8 cellular contexts compared by ENCODE assay signal in the genomic region with DNA sequence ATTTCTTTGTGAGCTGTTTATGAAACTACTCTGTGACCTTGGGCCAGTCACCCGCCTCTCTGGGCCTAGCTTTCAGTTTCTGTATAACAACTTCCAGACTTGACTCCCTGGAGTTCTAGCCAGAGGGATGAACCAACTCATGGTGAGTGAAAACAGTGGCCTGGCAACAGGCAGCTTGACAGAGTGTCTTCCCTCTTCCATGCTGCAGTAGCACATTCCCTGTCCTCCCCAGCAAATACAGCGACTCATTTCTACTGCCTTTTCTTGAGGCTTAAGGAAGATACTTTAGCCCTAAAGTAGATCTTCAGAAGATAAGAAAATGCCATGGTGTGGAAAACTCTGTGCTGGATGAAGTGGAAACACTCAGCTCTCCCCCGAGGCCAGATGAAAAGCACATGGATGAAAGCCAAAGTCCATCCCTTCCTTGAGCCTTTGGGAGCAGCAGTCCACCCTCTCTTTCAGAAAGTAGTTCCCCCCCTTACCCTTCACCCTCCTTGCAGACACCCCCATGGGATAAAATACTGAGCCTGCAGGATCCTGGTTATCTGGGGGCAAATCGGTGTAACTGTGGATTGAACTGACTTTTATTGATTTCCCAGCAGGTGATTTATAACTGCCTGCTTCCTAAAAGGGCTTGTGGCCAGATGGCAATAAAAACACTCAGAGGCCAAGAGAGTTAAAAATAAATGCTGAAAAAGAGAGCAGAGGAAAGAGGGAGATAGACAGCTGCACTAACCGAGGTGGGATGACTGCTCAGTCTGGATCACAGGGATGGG. TPM values are rescaled to one million over a fixed set of nuclear protein-coding genes. Genes with fewer than 3 reads are reported as not detected.
DNase-seq lines count a peak whose midpoint lies in the region; ATAC-seq and TF ChIP-seq lines count a peak whose summit lies in the region.

No MANE protein-coding gene starts in this region.

- H3K79me2 ChIP-seq in PC-9 (ENCODE audit: low read depth): no peaks in the 10 kb centered on the region

- H3K4me3 ChIP-seq in PC-9: no peak overlapping the region
- no peak overlapping the region for H3K4me3 ChIP-seq in gastroesophageal sphincter
- H3K4me3 ChIP-seq in stomach: no peak overlapping the region

- no peaks in the 10 kb centered on the region for H4K20me1 ChIP-seq in PC-9 (ENCODE audit: insufficient read depth)

- peak overlapping the region; percentile 26; the same call in 1 of the 2 replicates for H3K4me2 ChIP-seq in PC-9

- CTCF ChIA-PET in PC-9 (lab: Charles Lee): no interaction called here

- TF ChIP-seq EP300 in gastroesophageal sphincter (IDR thresholded peaks at IDR 0.05): no peak
- TF ChIP-seq EP300 in stomach (IDR thresholded peaks at IDR 0.05): no peak

- TF ChIP-seq CTCF in PC-9 (conservative IDR thresholded peaks at IDR 0.05): no peak
- TF ChIP-seq CTCF in gastroesophageal sphincter (IDR thresholded peaks at IDR 0.05): no peak
- TF ChIP-seq CTCF in stomach (IDR thresholded peaks at IDR 0.05): no peak

- no peak overlapping the region for H2AFZ ChIP-seq in PC-9

- H3K27ac ChIP-seq in PC-9 (0 out of 2 replicates have a peak overlapping the region, but pooled peaks have one; percentile 23), gastroesophageal sphincter (peak overlapping the region; percentile 43 to 93 (median 86)), stomach (peak overlapping the region in 4 of 5 donors; percentile 27 to 83 (median 78))

- no TSS peak for BruUV-seq in PC-9 (replicated peaks; lab: Mats Ljungman, UMichigan)

- 9 to 16% methylated on average over 3 to 4 of the region's 5 CpGs for WGBS in gastroesophageal sphincter (ENCODE audit: low coverage in 1 of 2), 2 donors
- WGBS in stomach, 5 donors: 22 to 42% (median 39%) methylated on average over 5 of the region's 5 CpGs

- ATAC-seq in gastroesophageal sphincter: peak; percentile 30
- ATAC-seq in HG03280 (IDR thresholded peaks at IDR 0.05; ENCODE audit: unreplicated experiment): no peak

- no peaks in the 10 kb centered on the region for H3K9me2 ChIP-seq in PC-9 (ENCODE audit: insufficient read depth)

- intact Hi-C loops in PC-9 (cut with micrococcal nuclease; ENCODE audit: unreplicated experiment) (loop anchor here (10.0 kb wide), 1 partner anchor 1415 kb away; no protein-coding TSS in a partner anchor), stomach (cut with DNase I; ENCODE audit: low total_unique reads) (no loop called here)

- H3K27me3 ChIP-seq in PC-9 (ENCODE audit: insufficient read depth, low read depth) (no peaks in the 10 kb centered on the region), gastroesophageal sphincter (no peaks in the 10 kb centered on the region), stomach (no peaks in the 10 kb centered on the region)

- H3K4me1 ChIP-seq in PC-9 (replicated peaks; ENCODE audit: insufficient read depth) (peaks cover 32% of the 10 kb centered on the region), gastroesophageal sphincter (peaks cover 24 to 100% (median 41%) of the 10 kb centered on the region in 3 donors), stomach (peaks cover 2 to 76% (median 52%) of the 10 kb centered on the region in 4 donors)

- DNase-seq in HT-29 (ENCODE audit: low spot score): peak; percentile 85
- DNase-seq in PC-9: peak in 1 of 2 experiments; percentile 45
- no peak for DNase-seq in stomach
- DNase-seq in activated CD4-positive, CD25-positive, alpha-beta regulatory T cell treated with anti-CD3 and anti-CD28 coated beads, Interleukin-2, amount 50 U/mL, for 72 hours: no peak
- no peak for DNase-seq in amniotic stem cell (lab: John Stamatoyannopoulos, UW)
- no peak for DNase-seq in NK-92 (lab: John Stamatoyannopoulos, UW; ENCODE audit: unreplicated experiment)

- H3F3A ChIP-seq in PC-9 (ENCODE audit: insufficient read depth, low read depth): peaks cover 7% of the 10 kb centered on the region; the same call in 1 of the 2 replicates

- TF ChIP-seq POLR2A in gastroesophageal sphincter (IDR thresholded peaks at IDR 0.05): no peak
- TF ChIP-seq POLR2A in stomach (IDR thresholded peaks at IDR 0.05): no peak

- H3K9me3 ChIP-seq in PC-9 (ENCODE audit: insufficient read depth, low read depth): no peaks in the 10 kb centered on the region
- H3K9me3 ChIP-seq in gastroesophageal sphincter: no peaks in the 10 kb centered on the region
- no peaks in the 10 kb centered on the region for H3K9me3 ChIP-seq in stomach

- POLR2A ChIA-PET in PC-9 (lab: Charles Lee; ENCODE audit: unreplicated experiment): no interaction called here

- H3K36me3 ChIP-seq in PC-9 (ENCODE audit: low read depth): no peaks in the 10 kb centered on the region
- H3K36me3 ChIP-seq in gastroesophageal sphincter: no peaks in the 10 kb centered on the region
- no peaks in the 10 kb centered on the region for H3K36me3 ChIP-seq in stomach

RNA-seq across cellular contexts. Expression of a gene that starts 24.1 kb away (rescaled TPM):
- 0.21 and 1.3 TPM in 2 replicates for total RNA-seq in HT-29 (2014; rRNA removed; shearing (Covaris generic))
- total RNA-seq in PC-9 (2021) (0.65 and 1.3 TPM in 2 replicates), gastroesophageal sphincter (100 to 1,000 TPM; 156 to 408 (median 278) TPM), stomach (10 to 100 TPM; 24.6 to 60.7 (median 40.3) TPM)
- 10 to 100 TPM; 12.7 to 17.2 (median 17.1) TPM for polyA plus RNA-seq in stomach

Comparison
In these comparisons a context has a peak if more than half of its experiments do, and no peak if none do; other contexts are left out.
1. H3K27ac ChIP-seq: peak in every context shown above with its lines; median percentile 86 in gastroesophageal sphincter; 78 in stomach; 23 in PC-9.
2. RNA of a gene that starts 24.1 kb away (total RNA-seq): 156 to 408 TPM in gastroesophageal sphincter and 24.6 to 60.7 TPM in stomach; 0.65 to 1.3 TPM in PC-9 and 0.21 to 1.3 TPM in HT-29; every median in the first group is over 10 times any median in the second.